8 cellular contexts compared by ENCODE assay signal in the genomic region with DNA sequence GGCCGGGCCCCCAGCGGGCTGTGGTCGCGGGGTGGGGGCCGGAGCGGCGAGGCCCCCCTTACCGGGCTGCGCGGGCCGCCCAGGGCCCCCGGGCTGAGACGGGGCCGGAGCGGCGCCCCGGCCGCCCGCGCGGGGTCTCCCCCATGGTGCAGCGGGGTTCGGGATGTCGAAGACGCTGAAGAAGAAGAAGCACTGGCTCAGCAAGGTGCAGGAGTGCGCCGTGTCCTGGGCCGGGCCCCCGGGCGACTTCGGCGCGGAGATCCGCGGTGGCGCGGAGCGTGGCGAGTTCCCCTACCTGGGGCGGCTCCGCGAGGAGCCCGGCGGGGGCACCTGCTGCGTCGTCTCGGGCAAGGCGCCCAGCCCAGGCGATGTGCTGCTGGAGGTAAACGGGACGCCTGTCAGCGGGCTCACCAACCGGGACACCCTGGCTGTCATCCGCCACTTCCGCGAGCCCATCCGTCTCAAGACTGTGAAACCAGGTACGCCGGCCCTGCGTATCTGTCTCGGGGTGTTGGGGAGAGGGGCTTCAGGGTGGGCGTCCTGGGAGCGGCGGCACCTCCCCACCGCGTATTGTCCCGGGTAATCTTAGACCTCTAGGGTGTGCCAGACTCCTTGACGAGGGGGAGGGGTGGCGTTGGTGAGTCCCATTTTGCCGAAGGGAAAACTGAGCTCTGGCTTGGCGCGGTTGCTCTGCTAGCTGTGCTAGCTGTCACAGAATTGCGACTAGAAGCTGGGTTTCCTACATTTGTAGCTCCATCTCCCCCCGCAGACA. TPM values are rescaled to one million over a fixed set of nuclear protein-coding genes. Genes with fewer than 3 reads are reported as not detected.
DNase-seq lines count a peak whose midpoint lies in the region; ATAC-seq and TF ChIP-seq lines count a peak whose summit lies in the region.

No MANE protein-coding gene starts in this region.

- peaks cover 5% of the 10 kb centered on the region for H3K27me3 Mint-ChIP-seq in activated CD4-positive, alpha-beta T cell treated with anti-CD3 and anti-CD28 coated beads for 36 hours

- no peak for TF ChIP-seq EP300 in Ishikawa (IDR thresholded peaks at IDR 0.05; ENCODE audit: borderline replicate concordance)

- CTCF ChIA-PET in activated CD4-positive, alpha-beta T cell treated with anti-CD3 and anti-CD28 coated beads for 36 hours (lab: Charles Lee) = interaction anchor here (1.0 to 3.0 kb wide), 4 partner anchors 19 to 496 kb away, joined by 3 to 11 read pairs (median 6); a partner anchor contains a TSS

- peaks cover 23% of the 10 kb centered on the region for H3K4me1 Mint-ChIP-seq in activated CD4-positive, alpha-beta T cell treated with anti-CD3 and anti-CD28 coated beads for 36 hours

- ATAC-seq in activated CD4-positive, alpha-beta T cell treated with anti-CD3 and anti-CD28 coated beads for 36 hours = peak; percentile 7
- no peak for ATAC-seq in HG03342 (IDR thresholded peaks at IDR 0.05; ENCODE audit: unreplicated experiment)
- no peak for ATAC-seq in HG03108 (IDR thresholded peaks at IDR 0.05; ENCODE audit: unreplicated experiment)

- intact Hi-C loops in activated CD4-positive, alpha-beta T cell treated with anti-CD3 and anti-CD28 coated beads for 36 hours (cut with DNase I, micrococcal nuclease) = loop anchor here (1.0 to 10.0 kb wide), 15 partner anchors 24 to 1367 kb away; a partner anchor contains a TSS

- peak overlapping the region; percentile 86 for H3K4me3 Mint-ChIP-seq in activated CD4-positive, alpha-beta T cell treated with anti-CD3 and anti-CD28 coated beads for 36 hours

- peak overlapping the region; percentile 61 for H3K4me3 ChIP-seq in GM12875 (ENCODE audit: low read depth, low read length)

- DNase-seq in activated CD4-positive, alpha-beta T cell treated with anti-CD3 and anti-CD28 coated beads for 36 hours = peak; percentile 70
- DNase-seq in dermis blood vessel endothelial cell (peak; percentile 44), lung microvascular endothelial cell (ENCODE audit: low read depth in 2 of 2) (peak; percentile 33 to 35)
- DNase-seq in stimulated activated CD4-positive, alpha-beta T cell treated with anti-CD3 and anti-CD28 coated beads, TNF-alpha, amount 100 ng/mL, for 4 hours (ENCODE audit: low read depth in 3 of 3) = peak; percentile 15 to 29 (median 20)

- peak overlapping the region; percentile 32 for H3K27ac Mint-ChIP-seq in activated CD4-positive, alpha-beta T cell treated with anti-CD3 and anti-CD28 coated beads for 36 hours

- H3K9me3 Mint-ChIP-seq in activated CD4-positive, alpha-beta T cell treated with anti-CD3 and anti-CD28 coated beads for 36 hours (ENCODE audit: low read depth) = peaks cover 2% of the 10 kb centered on the region

- no peak for TF ChIP-seq CTCF in GM12875 (IDR thresholded peaks at IDR 0.05; ENCODE audit: borderline replicate concordance, insufficient read depth, low read depth, low read length)

- H3K36me3 Mint-ChIP-seq in activated CD4-positive, alpha-beta T cell treated with anti-CD3 and anti-CD28 coated beads for 36 hours (ENCODE audit: low read depth) = no peaks in the 10 kb centered on the region

- POLR2A ChIA-PET in activated CD4-positive, alpha-beta T cell treated with anti-CD3 and anti-CD28 coated beads for 36 hours (lab: Charles Lee) = interaction anchor here (0.7 kb wide), 1 partner anchor 1118 kb away, joined by 7 read pairs; no protein-coding TSS in a partner anchor

- no peak for TF ChIP-seq RAD21 in Ishikawa (IDR thresholded peaks at IDR 0.05; ENCODE audit: low read depth)

TF ChIP-seq in Ishikawa, 13 proteins besides CTCF, POLR2A, EP300 and RAD21:
- peak; percentile 16; the same call in 1 of the 2 replicates for TF ChIP-seq TAF1 (IDR thresholded peaks at IDR 0.05; ENCODE audit: low read depth)
- TF ChIP-seq CEBPB (IDR thresholded peaks at IDR 0.05) = no peak
- no peak for TF ChIP-seq YY1 (IDR thresholded peaks at IDR 0.05; ENCODE audit: low read depth)
- TF ChIP-seq FOXM1 (IDR thresholded peaks at IDR 0.05; ENCODE audit: borderline replicate concordance, low read depth) = no peak
- TF ChIP-seq CREB1 (IDR thresholded peaks at IDR 0.05; ENCODE audit: low read depth) = no peak
- TF ChIP-seq EGR1 (IDR thresholded peaks at IDR 0.05) = no peak
- TF ChIP-seq NFIC (IDR thresholded peaks at IDR 0.05) = no peak
- TF ChIP-seq TCF12 (IDR thresholded peaks at IDR 0.05; ENCODE audit: low read depth) = no peak; the same call in 1 of the 2 replicates
- TF ChIP-seq ZBTB7A (IDR thresholded peaks at IDR 0.05; ENCODE audit: low read depth) = peak; percentile 91
- TF ChIP-seq, protein P1, sequence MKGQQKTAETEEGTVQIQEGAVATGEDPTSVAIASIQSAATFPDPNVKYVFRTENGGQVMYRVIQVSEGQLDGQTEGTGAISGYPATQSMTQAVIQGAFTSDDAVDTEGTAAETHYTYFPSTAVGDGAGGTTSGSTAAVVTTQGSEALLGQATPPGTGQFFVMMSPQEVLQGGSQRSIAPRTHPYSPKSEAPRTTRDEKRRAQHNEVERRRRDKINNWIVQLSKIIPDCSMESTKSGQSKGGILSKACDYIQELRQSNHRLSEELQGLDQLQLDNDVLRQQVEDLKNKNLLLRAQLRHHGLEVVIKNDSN (IDR thresholded peaks at IDR 0.05) = no peak
- TF ChIP-seq, protein P2, sequence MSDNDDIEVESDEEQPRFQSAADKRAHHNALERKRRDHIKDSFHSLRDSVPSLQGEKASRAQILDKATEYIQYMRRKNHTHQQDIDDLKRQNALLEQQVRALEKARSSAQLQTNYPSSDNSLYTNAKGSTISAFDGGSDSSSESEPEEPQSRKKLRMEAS (IDR thresholded peaks at IDR 0.05) = peak; percentile 34
- TF ChIP-seq, protein P3, sequence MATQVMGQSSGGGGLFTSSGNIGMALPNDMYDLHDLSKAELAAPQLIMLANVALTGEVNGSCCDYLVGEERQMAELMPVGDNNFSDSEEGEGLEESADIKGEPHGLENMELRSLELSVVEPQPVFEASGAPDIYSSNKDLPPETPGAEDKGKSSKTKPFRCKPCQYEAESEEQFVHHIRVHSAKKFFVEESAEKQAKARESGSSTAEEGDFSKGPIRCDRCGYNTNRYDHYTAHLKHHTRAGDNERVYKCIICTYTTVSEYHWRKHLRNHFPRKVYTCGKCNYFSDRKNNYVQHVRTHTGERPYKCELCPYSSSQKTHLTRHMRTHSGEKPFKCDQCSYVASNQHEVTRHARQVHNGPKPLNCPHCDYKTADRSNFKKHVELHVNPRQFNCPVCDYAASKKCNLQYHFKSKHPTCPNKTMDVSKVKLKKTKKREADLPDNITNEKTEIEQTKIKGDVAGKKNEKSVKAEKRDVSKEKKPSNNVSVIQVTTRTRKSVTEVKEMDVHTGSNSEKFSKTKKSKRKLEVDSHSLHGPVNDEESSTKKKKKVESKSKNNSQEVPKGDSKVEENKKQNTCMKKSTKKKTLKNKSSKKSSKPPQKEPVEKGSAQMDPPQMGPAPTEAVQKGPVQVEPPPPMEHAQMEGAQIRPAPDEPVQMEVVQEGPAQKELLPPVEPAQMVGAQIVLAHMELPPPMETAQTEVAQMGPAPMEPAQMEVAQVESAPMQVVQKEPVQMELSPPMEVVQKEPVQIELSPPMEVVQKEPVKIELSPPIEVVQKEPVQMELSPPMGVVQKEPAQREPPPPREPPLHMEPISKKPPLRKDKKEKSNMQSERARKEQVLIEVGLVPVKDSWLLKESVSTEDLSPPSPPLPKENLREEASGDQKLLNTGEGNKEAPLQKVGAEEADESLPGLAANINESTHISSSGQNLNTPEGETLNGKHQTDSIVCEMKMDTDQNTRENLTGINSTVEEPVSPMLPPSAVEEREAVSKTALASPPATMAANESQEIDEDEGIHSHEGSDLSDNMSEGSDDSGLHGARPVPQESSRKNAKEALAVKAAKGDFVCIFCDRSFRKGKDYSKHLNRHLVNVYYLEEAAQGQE (IDR thresholded peaks at IDR 0.05; ENCODE audit: low read depth) = no peak
TF ChIP-seq in Ishikawa: peak in this region for 3.

RNA-seq across cellular contexts. Expression of a gene that starts 0.7 kb away (rescaled TPM):
- 1 to 10 TPM; 6.4 to 6.7 TPM for total RNA-seq in activated CD4-positive, alpha-beta T cell treated with anti-CD3 and anti-CD28 coated beads for 36 hours
- 13.4 and 15.6 TPM in 2 replicates for total RNA-seq in dermis blood vessel endothelial cell
- 7.3 and 7.4 TPM in 2 replicates for total RNA-seq in lung microvascular endothelial cell

Comparison
In these comparisons a context has a peak if more than half of its experiments do, and no peak if none do; other contexts are left out.
1. DNase-seq: peak in every context shown above with its lines; median percentile 70 in activated CD4-positive, alpha-beta T cell treated with anti-CD3 and anti-CD28 coated beads for 36 hours; 44 in dermis blood vessel endothelial cell; 34 in lung microvascular endothelial cell; 20 in stimulated activated CD4-positive, alpha-beta T cell treated with anti-CD3 and anti-CD28 coated beads, TNF-alpha, amount 100 ng/mL, for 4 hours.